ENCODE assay signal across 24 cellular contexts in the genomic region with DNA sequence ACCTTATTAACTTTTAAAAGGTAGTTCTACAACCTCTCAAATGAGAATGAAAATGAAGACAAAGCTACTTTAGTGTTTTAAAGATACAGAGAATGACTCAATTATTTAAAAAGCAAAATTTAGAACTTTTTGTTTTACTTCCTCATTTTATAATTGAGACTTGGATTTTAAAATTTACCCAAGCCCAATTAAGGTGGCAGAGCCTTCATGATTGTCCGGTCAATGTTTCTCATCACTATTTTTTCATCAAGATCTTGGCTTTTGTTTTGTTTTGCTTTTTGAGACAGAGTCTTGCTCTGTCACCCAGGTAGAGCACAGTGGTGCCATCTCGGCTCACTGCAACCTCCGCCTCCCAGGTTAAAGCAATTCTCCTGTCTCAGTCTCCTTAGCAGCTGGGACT. TPM values are rescaled to one million over a fixed set of nuclear protein-coding genes. Genes with fewer than 3 reads are reported as not detected.
A peak's percentile ranks its signal among the peaks of the same experiment; 100 is the strongest.
DNase-seq lines count a peak whose midpoint lies in the region; ATAC-seq, FAIRE-seq and TF ChIP-seq lines count a peak whose summit lies in the region.
"Had no signal": no experiment of that assay in that cellular context is flagged by ENCODE, and none has a peak within 500 bp of the region (broad histone marks: within the 10 kb centered on the region; RNA-seq: fewer than 3 reads in every experiment).

No MANE protein-coding gene starts in this region.

- intact Hi-C loops in activated CD4-positive, alpha-beta memory T cell treated with anti-CD3 and anti-CD28 coated beads for 36 hours (cut with micrococcal nuclease): no loop called here
- intact Hi-C loops in GM12878 (cut with micrococcal nuclease; ENCODE audit: unreplicated experiment): no loop called here

- peak overlapping the region; percentile 26 for H3K4me2 ChIP-seq in GM12878 (ENCODE audit: control insufficient read depth, insufficient read depth)
- H3K4me2 ChIP-seq: GM23338 had no signal

- peaks cover 29% of the 10 kb centered on the region for H3K4me1 Mint-ChIP-seq in activated CD4-positive, alpha-beta memory T cell treated with anti-CD3 and anti-CD28 coated beads, Interleukin-2, amount 10 ng/mL, durations not matched to agents 7 days and 5 days
- peaks cover 28% of the 10 kb centered on the region for H3K4me1 Mint-ChIP-seq in activated CD4-positive, alpha-beta memory T cell treated with anti-CD3 and anti-CD28 coated beads for 36 hours (ENCODE audit: low read depth)
- peaks cover 37% of the 10 kb centered on the region for H3K4me1 Mint-ChIP-seq in stimulated activated effector memory CD8-positive, alpha-beta T cell treated with anti-CD3 and anti-CD28 coated beads, Interleukin-12 subunit alpha, Interleukin-12 subunit beta, amount 100 ng/mL, for 72 hours
- H3K4me1 Mint-ChIP-seq: GM23338 had no signal

- no TSS peak for BruUV-seq in GM12878 (replicated peaks; lab: Mats Ljungman, UMichigan)

- no peak for TF ChIP-seq EP300 in GM12878 (IDR thresholded peaks at IDR 0.05; ENCODE audit: borderline replicate concordance in 1 of 2, control insufficient read depth in 1 of 2, low read depth in 2 of 2, low read length in 2 of 2)

- peak overlapping the region; percentile 44 for H3K27ac Mint-ChIP-seq in activated CD4-positive, alpha-beta memory T cell treated with anti-CD3 and anti-CD28 coated beads, Interleukin-2, amount 10 ng/mL, durations not matched to agents 7 days and 5 days
- no peak overlapping the region for H3K27ac Mint-ChIP-seq in activated CD4-positive, alpha-beta memory T cell treated with anti-CD3 and anti-CD28 coated beads for 36 hours
- peak overlapping the region; percentile 58 for H3K27ac Mint-ChIP-seq in stimulated activated effector memory CD8-positive, alpha-beta T cell treated with anti-CD3 and anti-CD28 coated beads, Interleukin-12 subunit alpha, Interleukin-12 subunit beta, amount 100 ng/mL, for 72 hours
- H3K27ac Mint-ChIP-seq: GM23338, progenitor cell of endocrine pancreas had no signal

- POLR2A ChIA-PET in activated CD4-positive, alpha-beta memory T cell treated with anti-CD3 and anti-CD28 coated beads, Interleukin-2, amount 10 ng/mL, durations not matched to agents 7 days and 5 days (lab: Charles Lee): no interaction called here
- POLR2A ChIA-PET in activated CD4-positive, alpha-beta memory T cell treated with anti-CD3 and anti-CD28 coated beads for 36 hours (lab: Charles Lee): interaction anchor here (0.6 kb wide), 1 partner anchor 27 kb away, joined by 3 read pairs; no protein-coding TSS in a partner anchor
- POLR2A ChIA-PET in GM12878 (lab: Charles Lee): no interaction called here

- no peak for DNase-seq in activated CD4-positive, alpha-beta memory T cell treated with anti-CD3 and anti-CD28 coated beads, Interleukin-2, amount 10 ng/mL, durations not matched to agents 7 days and 5 days
- no peak for DNase-seq in activated CD4-positive, alpha-beta memory T cell treated with anti-CD3 and anti-CD28 coated beads for 36 hours
- DNase-seq in NOMO-1 treated with dmso at 0.1 percent for 144 hours (lab: John Stamatoyannopoulos, UW; ENCODE audit: unreplicated experiment) (peak; percentile 34), GM12878 (ENCODE audit: low read depth, low spot score) (no peak), germinal center (ENCODE audit: low spot score) (no peak)
- DNase-seq in stimulated activated effector memory CD8-positive, alpha-beta T cell treated with anti-CD3 and anti-CD28 coated beads, Interleukin-12 subunit alpha, Interleukin-12 subunit beta, amount 100 ng/mL, for 72 hours (ENCODE audit: low spot score in 2 of 2): no peak
- DNase-seq: 8988T; activated naive CD4-positive, alpha-beta T cell; amniotic stem cell; CD8-positive, alpha-beta memory T cell; cortex of kidney; GDM1; KG1; lower lobe of right lung; NCI-H1694; Right ventricle myocardium superior; sigmoid colon had no signal

- peaks cover 31% of the 10 kb centered on the region for H3K79me2 ChIP-seq in GM12878 (ENCODE audit: control insufficient read depth, insufficient read depth, low read length)

- no peak for TF ChIP-seq CTCF in GM12878 (IDR thresholded peaks at IDR 0.05 in 2 of 3, conservative IDR thresholded peaks at IDR 0.05 in 1 of 3; ENCODE audit: control insufficient read depth in 2 of 3, extremely low read depth in 1 of 3, insufficient read depth in 1 of 3, low read depth in 3 of 3, low read length in 3 of 3)

- no peak overlapping the region for H3K9ac ChIP-seq in GM12878 (ENCODE audit: control insufficient read depth, insufficient read depth, low read length)

- no peak overlapping the region for H3K4me3 Mint-ChIP-seq in activated CD4-positive, alpha-beta memory T cell treated with anti-CD3 and anti-CD28 coated beads, Interleukin-2, amount 10 ng/mL, durations not matched to agents 7 days and 5 days
- H3K4me3 Mint-ChIP-seq in activated CD4-positive, alpha-beta memory T cell treated with anti-CD3 and anti-CD28 coated beads for 36 hours: no peak overlapping the region
- no peak overlapping the region for H3K4me3 Mint-ChIP-seq in stimulated activated effector memory CD8-positive, alpha-beta T cell treated with anti-CD3 and anti-CD28 coated beads, Interleukin-12 subunit alpha, Interleukin-12 subunit beta, amount 100 ng/mL, for 72 hours
- H3K4me3 Mint-ChIP-seq: GM23338, type B pancreatic cell had no signal

- no peak overlapping the region for H3K27ac ChIP-seq in GM12878 (ENCODE audit: control insufficient read depth, insufficient read depth)
- H3K27ac ChIP-seq: lower lobe of right lung, neutrophil, sigmoid colon had no signal

- H3K27me3 Mint-ChIP-seq in activated CD4-positive, alpha-beta memory T cell treated with anti-CD3 and anti-CD28 coated beads, Interleukin-2, amount 10 ng/mL, durations not matched to agents 7 days and 5 days: no peaks in the 10 kb centered on the region
- no peaks in the 10 kb centered on the region for H3K27me3 Mint-ChIP-seq in activated CD4-positive, alpha-beta memory T cell treated with anti-CD3 and anti-CD28 coated beads for 36 hours
- H3K27me3 Mint-ChIP-seq: CD8-positive, alpha-beta memory T cell; progenitor cell of endocrine pancreas; type B pancreatic cell had no signal

- CTCF ChIA-PET in activated CD4-positive, alpha-beta memory T cell treated with anti-CD3 and anti-CD28 coated beads, Interleukin-2, amount 10 ng/mL, durations not matched to agents 7 days and 5 days (lab: Charles Lee): interaction anchor here (0.7 kb wide), 1 partner anchor 11 kb away, joined by 3 read pairs; no protein-coding TSS in a partner anchor
- CTCF ChIA-PET in activated CD4-positive, alpha-beta memory T cell treated with anti-CD3 and anti-CD28 coated beads for 36 hours (lab: Charles Lee): no interaction called here
- CTCF ChIA-PET in GM12878 (lab: Yijun Ruan, JAX): interaction anchor here (0.7 to 1.7 kb wide), 3 partner anchors 14 to 519 kb away, joined by 3 to 4 read pairs (median 4); no protein-coding TSS in a partner anchor

- TF ChIP-seq POLR2A in GM12878 (IDR thresholded peaks at IDR 0.05; ENCODE audit: low read depth, low read length): no peak

- TF ChIP-seq RAD21 in GM12878 (IDR thresholded peaks at IDR 0.05; ENCODE audit: insufficient read depth, low read depth, low read length): no peak

- WGBS in GM12878 (ENCODE audit: insufficient coverage, insufficient replicate concordance, low lambda C conversion rate, missing lambda C conversion rate): 66% methylated on average over 3 of the region's 3 CpGs

- no peaks in the 10 kb centered on the region for H3K27me3 ChIP-seq in GM12878 (replicated peaks in 1 of 2; ENCODE audit: control insufficient read depth in 2 of 2, insufficient read depth in 2 of 2, low read length in 1 of 2)
- H3K27me3 ChIP-seq: neutrophil, sigmoid colon had no signal

- H3K9me3 ChIP-seq in GM12878 (replicated peaks; ENCODE audit: control insufficient read depth, insufficient read depth, low read length): no peaks in the 10 kb centered on the region; the same call in 2 of the 3 replicates
- H3K9me3 ChIP-seq: lower lobe of right lung, neutrophil, sigmoid colon had no signal

- RAD21 ChIA-PET in GM12878 (lab: Charles Lee; ENCODE audit: unreplicated experiment): interaction anchor here (0.6 kb wide), 1 partner anchor 582 kb away, joined by 4 read pairs; no protein-coding TSS in a partner anchor

- peaks cover 2% of the 10 kb centered on the region; the same call in 1 of the 2 replicates for H4K20me1 ChIP-seq in GM12878 (ENCODE audit: control insufficient read depth, insufficient read depth)

- ATAC-seq in GM12878 (peak; percentile 69), GM18502 (IDR thresholded peaks at IDR 0.05; ENCODE audit: poor library complexity, unreplicated experiment) (no peak), GM18858 (IDR thresholded peaks at IDR 0.05; ENCODE audit: unreplicated experiment) (no peak)
- ATAC-seq in stimulated activated effector memory CD8-positive, alpha-beta T cell treated with anti-CD3 and anti-CD28 coated beads, Interleukin-12 subunit alpha, Interleukin-12 subunit beta, amount 100 ng/mL, for 72 hours: no peak
- ATAC-seq: GM23338, lower lobe of right lung had no signal

- no peak overlapping the region for H2AFZ ChIP-seq in GM12878 (ENCODE audit: control insufficient read depth, low read depth, low read length)
- H2AFZ ChIP-seq: GM23338 had no signal

- H3K4me1 ChIP-seq in GM12878 (ENCODE audit: control insufficient read depth, insufficient read depth, low read length): 0 out of 2 replicates have a peak, but pooled peaks cover 4% of the 10 kb centered on the region

- SMC1A ChIA-PET in GM12878 (lab: Charles Lee; ENCODE audit: uncharacterized antibody, unreplicated experiment): interaction anchor here (0.7 to 2.0 kb wide), 7 partner anchors 8 to 32 kb away, joined by 3 to 7 read pairs (median 3); no protein-coding TSS in a partner anchor

- no peak overlapping the region for H3K4me3 ChIP-seq in GM12878
- H3K4me3 ChIP-seq: GM23338, lower lobe of right lung, sigmoid colon had no signal

- H3K9me3 Mint-ChIP-seq in activated CD4-positive, alpha-beta memory T cell treated with anti-CD3 and anti-CD28 coated beads, Interleukin-2, amount 10 ng/mL, durations not matched to agents 7 days and 5 days: peaks cover 3% of the 10 kb centered on the region
- no peaks in the 10 kb centered on the region for H3K9me3 Mint-ChIP-seq in activated CD4-positive, alpha-beta memory T cell treated with anti-CD3 and anti-CD28 coated beads for 36 hours
- no peaks in the 10 kb centered on the region for H3K9me3 Mint-ChIP-seq in stimulated activated effector memory CD8-positive, alpha-beta T cell treated with anti-CD3 and anti-CD28 coated beads, Interleukin-12 subunit alpha, Interleukin-12 subunit beta, amount 100 ng/mL, for 72 hours
- H3K9me3 Mint-ChIP-seq: CD8-positive, alpha-beta memory T cell; GM23338; type B pancreatic cell had no signal

- FAIRE-seq in GM12878 (lab: Jason Lieb, UNC): no peak
- FAIRE-seq: endothelial cell of umbilical vein had no signal

- H3K36me3 Mint-ChIP-seq in activated CD4-positive, alpha-beta memory T cell treated with anti-CD3 and anti-CD28 coated beads, Interleukin-2, amount 10 ng/mL, durations not matched to agents 7 days and 5 days (ENCODE audit: low read depth): peaks cover 88% of the 10 kb centered on the region
- H3K36me3 Mint-ChIP-seq in activated CD4-positive, alpha-beta memory T cell treated with anti-CD3 and anti-CD28 coated beads for 36 hours: peaks cover 62% of the 10 kb centered on the region
- peaks cover 100% of the 10 kb centered on the region for H3K36me3 Mint-ChIP-seq in stimulated activated effector memory CD8-positive, alpha-beta T cell treated with anti-CD3 and anti-CD28 coated beads, Interleukin-12 subunit alpha, Interleukin-12 subunit beta, amount 100 ng/mL, for 72 hours

- peaks cover 14 to 54% of the 10 kb centered on the region in 2 experiments for H3K36me3 ChIP-seq in GM12878 (ENCODE audit: control insufficient read depth in 2 of 2, insufficient read depth in 2 of 2, low read length in 1 of 2)

- in situ Hi-C loops in GM12878 (cut with MboI): no loop called here

RNA-seq across cellular contexts. Expression of a gene that starts 32.7 kb away (rescaled TPM):
- total RNA-seq in activated CD4-positive, alpha-beta memory T cell treated with anti-CD3 and anti-CD28 coated beads, Interleukin-2, amount 10 ng/mL, durations not matched to agents 7 days and 5 days: 100 to 1,000 TPM; 118 to 123 TPM
- total RNA-seq in activated CD4-positive, alpha-beta memory T cell treated with anti-CD3 and anti-CD28 coated beads for 36 hours: 10 to 100 TPM; 92.4 to 96.4 TPM
- total RNA-seq in GM12878 (2013; cell fraction: nucleolus; rRNA removed): 151 TPM in 2 replicates
- total RNA-seq in GM12878 (2014; rRNA removed): 66.6 and 69.4 TPM in 2 replicates
- total RNA-seq in GM12878 (2014; rRNA removed; fragmentation: Illumina TruSeq; extraction: Trizol): 89.8 and 92.1 TPM in 2 replicates
- total RNA-seq in GM12878 (2021): 74.5 and 85.1 TPM in 2 replicates
- polyA plus RNA-seq in GM12878 (2011; ENCODE audit: low read depth): 45.6 TPM
- polyA plus RNA-seq in GM12878 (2011; rRNA removed): 66.5 and 80.9 TPM in 2 replicates
- 32.2 and 39.3 TPM in 2 replicates for polyA plus RNA-seq in GM12878 (2011; cell fraction: cytosol; rRNA removed)
- 52.7 and 69.0 TPM in 2 replicates for polyA plus RNA-seq in GM12878 (2011; cell fraction: nucleus; rRNA removed)
- polyA plus RNA-seq in GM12878 (2012): 50.9 and 55.2 TPM in 2 replicates
- 97.8 and 125 TPM in 2 replicates for polyA plus RNA-seq in GM12878 (2014; fragmentation: Illumina TruSeq; extraction: Trizol)
- polyA plus RNA-seq in GM12878 (2014; fragmentation: Nextera tagmentation; extraction: Ambion mirVana): 10 to 100 TPM; 19.4 to 28.2 TPM
- polyA plus RNA-seq in GM12878 (2014; rRNA removed): 59.3 and 61.2 TPM in 2 replicates
- 10 to 100 TPM; 41.8 to 58.9 TPM for polyA plus RNA-seq in GM12878 (2016; fragmentation: Nextera tagmentation; extraction: Ambion mirVana)
- 39.5 and 50.2 TPM in 2 replicates for polyA minus RNA-seq in GM12878 (2011; rRNA and poly(A)+ RNA removed)
- 29.0 and 32.4 TPM in 2 replicates for polyA minus RNA-seq in GM12878 (2011; cell fraction: cytosol; rRNA and poly(A)+ RNA removed)
- 22.1 and 42.3 TPM in 2 replicates for polyA minus RNA-seq in GM12878 (2011; cell fraction: nucleus; rRNA and poly(A)+ RNA removed)

RNA-seq across cellular contexts. Expression of a gene that starts 59.8 kb away (rescaled TPM):
- total RNA-seq in activated CD4-positive, alpha-beta memory T cell treated with anti-CD3 and anti-CD28 coated beads, Interleukin-2, amount 10 ng/mL, durations not matched to agents 7 days and 5 days: 100 to 1,000 TPM; 168 to 175 TPM
- 10 to 100 TPM; 73.0 to 74.7 TPM for total RNA-seq in activated CD4-positive, alpha-beta memory T cell treated with anti-CD3 and anti-CD28 coated beads for 36 hours
- 423 and 447 TPM in 2 replicates for total RNA-seq in GM12878 (2013; cell fraction: nucleolus; rRNA removed)
- 48.4 and 48.8 TPM in 2 replicates for total RNA-seq in GM12878 (2014; rRNA removed)
- total RNA-seq in GM12878 (2014; rRNA removed; fragmentation: Illumina TruSeq; extraction: Trizol): 35.7 and 41.3 TPM in 2 replicates
- 71.3 and 79.6 TPM in 2 replicates for total RNA-seq in GM12878 (2021)
- polyA plus RNA-seq in GM12878 (2011; ENCODE audit: low read depth): 18.5 TPM
- polyA plus RNA-seq in GM12878 (2011; rRNA removed): 37.2 and 39.7 TPM in 2 replicates
- polyA plus RNA-seq in GM12878 (2011; cell fraction: cytosol; rRNA removed): 37.8 and 40.4 TPM in 2 replicates
- 123 and 167 TPM in 2 replicates for polyA plus RNA-seq in GM12878 (2011; cell fraction: nucleus; rRNA removed)
- 34.9 and 39.6 TPM in 2 replicates for polyA plus RNA-seq in GM12878 (2012)
- polyA plus RNA-seq in GM12878 (2014; fragmentation: Illumina TruSeq; extraction: Trizol): 20.2 and 31.3 TPM in 2 replicates
- polyA plus RNA-seq in GM12878 (2014; fragmentation: Nextera tagmentation; extraction: Ambion mirVana): 1 to 10 TPM; 4.0 to 7.0 TPM
- polyA plus RNA-seq in GM12878 (2014; rRNA removed): 53.5 and 66.2 TPM in 2 replicates
- 10 to 100 TPM; 28.9 to 33.4 TPM for polyA plus RNA-seq in GM12878 (2016; fragmentation: Nextera tagmentation; extraction: Ambion mirVana)
- 69.8 and 107 TPM in 2 replicates for polyA minus RNA-seq in GM12878 (2011; rRNA and poly(A)+ RNA removed)
- polyA minus RNA-seq in GM12878 (2011; cell fraction: cytosol; rRNA and poly(A)+ RNA removed): 26.6 and 28.2 TPM in 2 replicates
- polyA minus RNA-seq in GM12878 (2011; cell fraction: nucleus; rRNA and poly(A)+ RNA removed): 97.0 and 159 TPM in 2 replicates
